ENCODE assay signal across 1 cellular context in genomic region chr18:67282796-67283195, GRCh38.
TF ChIP-seq lines count a peak whose summit lies in the region.

No MANE protein-coding gene starts in this region.

TF ChIP-seq in GM23338, 12 proteins besides CTCF, POLR2A, EP300 and RAD21 (continued from another document):
- TF ChIP-seq ZNF462 (CRISPR knock-in tag; IDR thresholded peaks at IDR 0.05) (no peak), ZNF114 (CRISPR knock-in tag; IDR thresholded peaks at IDR 0.05) (no peak)
